ENCODE assay signal across 10 cellular contexts in genomic region chr11:95138448-95138847, GRCh38. TPM values are rescaled to one million over a fixed set of nuclear protein-coding genes. Genes with fewer than 3 reads are reported as not detected.
DNase-seq lines count a peak whose midpoint lies in the region; ATAC-seq, FAIRE-seq and TF ChIP-seq lines count a peak whose summit lies in the region.
"Had no signal": no experiment of that assay in that cellular context is flagged by ENCODE, and none has a peak within 500 bp of the region (broad histone marks: within the 10 kb centered on the region; RNA-seq: fewer than 3 reads in every experiment).

No MANE protein-coding gene starts in this region.

- no peaks in the 10 kb centered on the region for H3K36me3 ChIP-seq in gastrocnemius medialis

- in situ Hi-C loops in gastrocnemius medialis (cut with MboI; ENCODE audit: low sequenced_read_pairs in 4 of 4): loop anchor here in 1 of 4 donors (10.0 kb wide), 1 partner anchor 164 kb away; the partner anchor contains the start of genes CWC15 and KDM4D

- intact Hi-C loops in gastrocnemius medialis (cut with DNase I; ENCODE audit: low total_unique reads): loop anchor here (1.0 kb wide), 1 partner anchor 69 kb away; no protein-coding TSS in a partner anchor

- H3K4me1 ChIP-seq in gastrocnemius medialis: peaks cover 7% of the 10 kb centered on the region in 2 donors

- DNase-seq in GM12864 (ENCODE audit: low read depth) (no peak), cerebellar cortex (ENCODE audit: low spot score) (peak; percentile 42), gastrocnemius medialis (no peak), hypothalamus (lab: John Stamatoyannopoulos, UW) (no peak), RCC 7860 (ENCODE audit: low spot score) (no peak)
- DNase-seq in activated CD8-positive, alpha-beta memory T cell treated with anti-CD3 and anti-CD28 coated beads, Interleukin-2, amount 50 U/mL, for 4 hours: no peak

- no peaks in the 10 kb centered on the region for H3K9me3 ChIP-seq in gastrocnemius medialis

- TF ChIP-seq CTCF in GM12864 (IDR thresholded peaks at IDR 0.05; ENCODE audit: low read depth, low read length, missing control alignments): peak; percentile 46
- peak; percentile 17 to 49 (median 20) for TF ChIP-seq CTCF in gastrocnemius medialis (IDR thresholded peaks at IDR 0.05 in 4 of 5, conservative IDR thresholded peaks at IDR 0.05 in 1 of 5)

- ATAC-seq in GM21367 (IDR thresholded peaks at IDR 0.05; ENCODE audit: unreplicated experiment): peak; percentile 90
- ATAC-seq in HG03558 (IDR thresholded peaks at IDR 0.05; ENCODE audit: extremely low read depth, unreplicated experiment): peak; percentile 85
- ATAC-seq in gastrocnemius medialis: peak; percentile 77 to 92

- H3K4me3 ChIP-seq in GM12864 (ENCODE audit: low read depth, low read length) (no peak overlapping the region), gastrocnemius medialis (no peak overlapping the region)

- FAIRE-seq in RCC 7860 (lab: Jason Lieb, UNC): no peak

- H3K27ac ChIP-seq in gastrocnemius medialis: no peak overlapping the region
- H3K27ac ChIP-seq: epithelial cell of prostate, KMS-11 had no signal

- no peaks in the 10 kb centered on the region for H3K27me3 ChIP-seq in gastrocnemius medialis

- no peak for TF ChIP-seq POLR2A in gastrocnemius medialis (IDR thresholded peaks at IDR 0.05)

RNA-seq across cellular contexts. Expression of gene ENDOD1, which starts 48.8 kb away (rescaled TPM):
- 10 to 100 TPM; 17.5 to 35.2 (median 27.6) TPM for total RNA-seq in gastrocnemius medialis
